20 cellular contexts compared by ENCODE assay signal in the genomic region with DNA sequence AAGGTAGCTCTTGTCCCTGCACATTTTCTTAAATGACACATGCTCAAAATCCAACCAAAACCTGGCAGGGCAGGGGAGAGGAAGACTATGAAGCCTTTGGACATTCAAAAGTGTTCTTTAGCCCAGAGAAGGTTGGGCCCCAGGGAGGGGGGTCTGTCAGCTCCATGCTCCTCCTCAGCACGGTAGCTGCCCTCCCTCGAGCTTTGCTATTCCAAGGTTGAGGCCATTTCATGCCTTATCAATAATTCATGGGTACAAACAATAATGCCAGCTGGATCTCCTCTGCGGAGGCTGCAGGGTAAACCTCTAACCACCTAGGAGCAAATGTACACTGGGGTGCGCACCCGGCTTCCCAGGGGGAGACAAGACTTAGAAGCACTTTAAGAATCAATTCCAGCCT.
"Had no signal": no experiment of that assay in that cellular context is flagged by ENCODE, and none has a peak within 500 bp of the region (broad histone marks: within the 10 kb centered on the region; RNA-seq: fewer than 3 reads in every experiment).

No MANE protein-coding gene starts in this region.

- DNase-seq: activated CD4-positive, alpha-beta memory T cell treated with anti-CD3 and anti-CD28 coated beads, Interleukin-2, amount 10 ng/mL, durations not matched to agents 7 days and 5 days; activated CD4-positive, alpha-beta T cell treated with anti-CD3 and anti-CD28 coated beads for 48 hours; activated effector memory CD4-positive, alpha-beta T cell treated with Interleukin-2 at 50 U/mL for 16 hours; activated naive CD4-positive, alpha-beta T cell treated with anti-CD3 and anti-CD28 coated beads for 36 hours; activated naive CD8-positive, alpha-beta T cell treated with anti-CD3 and anti-CD28 coated beads, Interleukin-2, amount 10 ng/mL, durations not matched to agents 7 days and 5 days; activated T-cell treated with anti-CD3 and anti-CD28 coated beads, Interleukin-2, amount 50 U/mL, for 72 hours; amniotic stem cell; effector CD8-positive, alpha-beta T cell; erythroblast; foreskin fibroblast; naive B cell; occipital lobe; stimulated activated CD4-positive, alpha-beta T cell treated with anti-CD3 and anti-CD28 coated beads, Interleukin-12 subunit alpha, Interleukin-12 subunit beta, amount 100 ng/mL, for 4 hours; stimulated activated CD4-positive, alpha-beta T cell treated with anti-CD3 and anti-CD28 coated beads, Interleukin-4, amount 100 ng/mL, for 4 hours; stimulated activated naive CD8-positive, alpha-beta T cell treated with anti-CD3 and anti-CD28 coated beads, Interleukin-15, Interleukin-2, amounts not matched to agents 100 U/mL and 50 U/mL, for 24 hours; upper lobe of left lung had no signal

- H3K4me3 ChIP-seq: lung, upper lobe of left lung had no signal

- H3K4me3 Mint-ChIP-seq: activated CD4-positive, alpha-beta memory T cell treated with anti-CD3 and anti-CD28 coated beads, Interleukin-2, amount 10 ng/mL, durations not matched to agents 7 days and 5 days; activated naive CD4-positive, alpha-beta T cell treated with anti-CD3 and anti-CD28 coated beads for 36 hours; activated naive CD8-positive, alpha-beta T cell treated with anti-CD3 and anti-CD28 coated beads, Interleukin-2, amount 10 ng/mL, durations not matched to agents 7 days and 5 days; activated T-cell treated with anti-CD3 and anti-CD28 coated beads, Interleukin-2, amount 50 U/mL, for 72 hours; dendritic cell treated with granulocyte-macrophage colony-stimulating factor and Interleukin-4, amounts not matched to agents 40 ng/mL and 50 ng/mL, for 4 days; naive B cell had no signal

- FAIRE-seq: bronchial epithelial cell had no signal

- H3K27me3 ChIP-seq: upper lobe of left lung had no signal

- H3K36me3 Mint-ChIP-seq: activated naive CD8-positive, alpha-beta T cell treated with anti-CD3 and anti-CD28 coated beads, Interleukin-2, amount 10 ng/mL, durations not matched to agents 7 days and 5 days; naive B cell had no signal

- H3K27ac Mint-ChIP-seq: activated CD4-positive, alpha-beta memory T cell treated with anti-CD3 and anti-CD28 coated beads, Interleukin-2, amount 10 ng/mL, durations not matched to agents 7 days and 5 days; activated naive CD4-positive, alpha-beta T cell treated with anti-CD3 and anti-CD28 coated beads for 36 hours; activated naive CD8-positive, alpha-beta T cell treated with anti-CD3 and anti-CD28 coated beads, Interleukin-2, amount 10 ng/mL, durations not matched to agents 7 days and 5 days; activated T-cell treated with anti-CD3 and anti-CD28 coated beads, Interleukin-2, amount 50 U/mL, for 72 hours; dendritic cell treated with granulocyte-macrophage colony-stimulating factor and Interleukin-4, amounts not matched to agents 40 ng/mL and 50 ng/mL, for 4 days; naive B cell had no signal

- H3K4me1 Mint-ChIP-seq: activated CD4-positive, alpha-beta memory T cell treated with anti-CD3 and anti-CD28 coated beads, Interleukin-2, amount 10 ng/mL, durations not matched to agents 7 days and 5 days; activated naive CD8-positive, alpha-beta T cell treated with anti-CD3 and anti-CD28 coated beads, Interleukin-2, amount 10 ng/mL, durations not matched to agents 7 days and 5 days; naive B cell had no signal

- H3K27me3 Mint-ChIP-seq: activated naive CD8-positive, alpha-beta T cell treated with anti-CD3 and anti-CD28 coated beads, Interleukin-2, amount 10 ng/mL, durations not matched to agents 7 days and 5 days had no signal

- H3K9me3 ChIP-seq: upper lobe of left lung had no signal

- H3K9me3 Mint-ChIP-seq: activated CD4-positive, alpha-beta memory T cell treated with anti-CD3 and anti-CD28 coated beads, Interleukin-2, amount 10 ng/mL, durations not matched to agents 7 days and 5 days; activated naive CD4-positive, alpha-beta T cell treated with anti-CD3 and anti-CD28 coated beads for 36 hours; activated naive CD8-positive, alpha-beta T cell treated with anti-CD3 and anti-CD28 coated beads, Interleukin-2, amount 10 ng/mL, durations not matched to agents 7 days and 5 days; activated T-cell treated with anti-CD3 and anti-CD28 coated beads, Interleukin-2, amount 50 U/mL, for 72 hours; dendritic cell treated with granulocyte-macrophage colony-stimulating factor and Interleukin-4, amounts not matched to agents 40 ng/mL and 50 ng/mL, for 4 days; naive B cell had no signal

- ATAC-seq: activated T-cell treated with anti-CD3 and anti-CD28 coated beads, Interleukin-2, amount 50 U/mL, for 72 hours; left lobe of liver; stimulated activated naive CD8-positive, alpha-beta T cell treated with anti-CD3 and anti-CD28 coated beads, Interleukin-15, Interleukin-2, amounts not matched to agents 100 U/mL and 50 U/mL, for 24 hours had no signal

- H3K27ac ChIP-seq: upper lobe of left lung had no signal

- H3K36me3 ChIP-seq: upper lobe of left lung had no signal
